ENCODE assay signal across 1 cellular context in the genomic region with DNA sequence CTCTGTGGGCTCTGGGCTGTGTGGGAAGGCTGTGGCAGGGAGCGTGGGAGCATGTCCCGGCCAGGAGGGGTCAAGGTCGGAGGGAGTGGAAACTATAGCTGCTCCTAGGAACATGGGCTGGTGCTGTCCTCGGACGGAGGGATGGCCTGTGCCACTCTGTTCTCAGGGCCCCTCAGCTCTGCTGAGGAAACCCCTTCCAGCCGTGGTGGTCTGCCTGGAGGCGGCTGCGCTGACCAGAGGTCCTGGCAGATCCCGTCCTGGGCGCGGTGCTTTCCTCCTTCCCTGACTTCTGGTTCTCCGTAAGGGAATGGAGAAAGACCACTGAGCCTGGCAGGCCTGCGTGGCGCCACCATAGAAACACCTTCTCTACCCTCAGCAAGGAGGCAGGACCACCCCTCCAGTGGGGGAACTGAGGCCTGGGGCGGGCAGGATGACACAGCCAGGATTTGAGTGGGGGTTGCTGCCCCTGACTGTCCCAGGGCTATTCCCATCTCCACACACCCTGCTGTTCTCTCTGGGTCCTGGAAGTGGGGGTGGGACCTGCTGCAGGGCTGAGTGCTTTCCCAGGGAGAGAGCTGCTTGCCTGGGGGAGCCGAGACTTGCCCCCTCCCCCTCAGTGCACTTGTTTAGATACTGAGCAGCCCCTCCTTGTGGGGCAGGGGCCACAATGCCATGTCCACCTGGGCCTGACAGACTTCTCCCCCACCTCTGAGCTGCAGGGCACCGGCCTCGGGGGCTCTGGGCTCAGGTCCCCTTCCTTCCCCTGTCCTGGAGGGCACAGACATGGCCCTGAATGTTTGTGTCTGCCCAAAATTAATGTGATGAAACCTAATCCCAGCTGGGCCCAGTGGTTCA.
TF ChIP-seq lines count a peak whose summit lies in the region.

No MANE protein-coding gene starts in this region.

TF ChIP-seq in H1, 55 proteins besides CTCF, POLR2A, EP300 and RAD21:
- TF ChIP-seq RXRA (IDR thresholded peaks at IDR 0.05; ENCODE audit: insufficient read depth, low read depth, low read length) = no peak
- TF ChIP-seq HDAC6 (IDR thresholded peaks at IDR 0.05; ENCODE audit: low read depth, low read length) = no peak
- no peak for TF ChIP-seq SIRT6 (IDR thresholded peaks at IDR 0.05; ENCODE audit: low read length)
- no peak for TF ChIP-seq BRCA1 (IDR thresholded peaks at IDR 0.05; ENCODE audit: low read depth, low read length)
- TF ChIP-seq ZNF274 (IDR thresholded peaks at IDR 0.05; ENCODE audit: borderline replicate concordance, extremely low read depth, low read length) = no peak
- no peak for TF ChIP-seq RNF2 (IDR thresholded peaks at IDR 0.05; ENCODE audit: borderline replicate concordance, low read depth, low read length, missing control alignments, poor library complexity, severe bottlenecking)
- TF ChIP-seq EZH2 (IDR thresholded peaks at IDR 0.05; ENCODE audit: low read depth, low read length, severe bottlenecking) = no peak
- TF ChIP-seq JUND (IDR thresholded peaks at IDR 0.05; ENCODE audit: low read length) = no peak
- TF ChIP-seq SIX5 (IDR thresholded peaks at IDR 0.05; ENCODE audit: low read depth, low read length) = no peak
- no peak for TF ChIP-seq KDM5A (IDR thresholded peaks at IDR 0.05; ENCODE audit: low read length)
- no peak for TF ChIP-seq KDM4A (IDR thresholded peaks at IDR 0.05; ENCODE audit: low read depth, low read length, severe bottlenecking)
- no peak for TF ChIP-seq POU5F1 (IDR thresholded peaks at IDR 0.05; ENCODE audit: low read depth, low read length)
- TF ChIP-seq, protein P1, sequence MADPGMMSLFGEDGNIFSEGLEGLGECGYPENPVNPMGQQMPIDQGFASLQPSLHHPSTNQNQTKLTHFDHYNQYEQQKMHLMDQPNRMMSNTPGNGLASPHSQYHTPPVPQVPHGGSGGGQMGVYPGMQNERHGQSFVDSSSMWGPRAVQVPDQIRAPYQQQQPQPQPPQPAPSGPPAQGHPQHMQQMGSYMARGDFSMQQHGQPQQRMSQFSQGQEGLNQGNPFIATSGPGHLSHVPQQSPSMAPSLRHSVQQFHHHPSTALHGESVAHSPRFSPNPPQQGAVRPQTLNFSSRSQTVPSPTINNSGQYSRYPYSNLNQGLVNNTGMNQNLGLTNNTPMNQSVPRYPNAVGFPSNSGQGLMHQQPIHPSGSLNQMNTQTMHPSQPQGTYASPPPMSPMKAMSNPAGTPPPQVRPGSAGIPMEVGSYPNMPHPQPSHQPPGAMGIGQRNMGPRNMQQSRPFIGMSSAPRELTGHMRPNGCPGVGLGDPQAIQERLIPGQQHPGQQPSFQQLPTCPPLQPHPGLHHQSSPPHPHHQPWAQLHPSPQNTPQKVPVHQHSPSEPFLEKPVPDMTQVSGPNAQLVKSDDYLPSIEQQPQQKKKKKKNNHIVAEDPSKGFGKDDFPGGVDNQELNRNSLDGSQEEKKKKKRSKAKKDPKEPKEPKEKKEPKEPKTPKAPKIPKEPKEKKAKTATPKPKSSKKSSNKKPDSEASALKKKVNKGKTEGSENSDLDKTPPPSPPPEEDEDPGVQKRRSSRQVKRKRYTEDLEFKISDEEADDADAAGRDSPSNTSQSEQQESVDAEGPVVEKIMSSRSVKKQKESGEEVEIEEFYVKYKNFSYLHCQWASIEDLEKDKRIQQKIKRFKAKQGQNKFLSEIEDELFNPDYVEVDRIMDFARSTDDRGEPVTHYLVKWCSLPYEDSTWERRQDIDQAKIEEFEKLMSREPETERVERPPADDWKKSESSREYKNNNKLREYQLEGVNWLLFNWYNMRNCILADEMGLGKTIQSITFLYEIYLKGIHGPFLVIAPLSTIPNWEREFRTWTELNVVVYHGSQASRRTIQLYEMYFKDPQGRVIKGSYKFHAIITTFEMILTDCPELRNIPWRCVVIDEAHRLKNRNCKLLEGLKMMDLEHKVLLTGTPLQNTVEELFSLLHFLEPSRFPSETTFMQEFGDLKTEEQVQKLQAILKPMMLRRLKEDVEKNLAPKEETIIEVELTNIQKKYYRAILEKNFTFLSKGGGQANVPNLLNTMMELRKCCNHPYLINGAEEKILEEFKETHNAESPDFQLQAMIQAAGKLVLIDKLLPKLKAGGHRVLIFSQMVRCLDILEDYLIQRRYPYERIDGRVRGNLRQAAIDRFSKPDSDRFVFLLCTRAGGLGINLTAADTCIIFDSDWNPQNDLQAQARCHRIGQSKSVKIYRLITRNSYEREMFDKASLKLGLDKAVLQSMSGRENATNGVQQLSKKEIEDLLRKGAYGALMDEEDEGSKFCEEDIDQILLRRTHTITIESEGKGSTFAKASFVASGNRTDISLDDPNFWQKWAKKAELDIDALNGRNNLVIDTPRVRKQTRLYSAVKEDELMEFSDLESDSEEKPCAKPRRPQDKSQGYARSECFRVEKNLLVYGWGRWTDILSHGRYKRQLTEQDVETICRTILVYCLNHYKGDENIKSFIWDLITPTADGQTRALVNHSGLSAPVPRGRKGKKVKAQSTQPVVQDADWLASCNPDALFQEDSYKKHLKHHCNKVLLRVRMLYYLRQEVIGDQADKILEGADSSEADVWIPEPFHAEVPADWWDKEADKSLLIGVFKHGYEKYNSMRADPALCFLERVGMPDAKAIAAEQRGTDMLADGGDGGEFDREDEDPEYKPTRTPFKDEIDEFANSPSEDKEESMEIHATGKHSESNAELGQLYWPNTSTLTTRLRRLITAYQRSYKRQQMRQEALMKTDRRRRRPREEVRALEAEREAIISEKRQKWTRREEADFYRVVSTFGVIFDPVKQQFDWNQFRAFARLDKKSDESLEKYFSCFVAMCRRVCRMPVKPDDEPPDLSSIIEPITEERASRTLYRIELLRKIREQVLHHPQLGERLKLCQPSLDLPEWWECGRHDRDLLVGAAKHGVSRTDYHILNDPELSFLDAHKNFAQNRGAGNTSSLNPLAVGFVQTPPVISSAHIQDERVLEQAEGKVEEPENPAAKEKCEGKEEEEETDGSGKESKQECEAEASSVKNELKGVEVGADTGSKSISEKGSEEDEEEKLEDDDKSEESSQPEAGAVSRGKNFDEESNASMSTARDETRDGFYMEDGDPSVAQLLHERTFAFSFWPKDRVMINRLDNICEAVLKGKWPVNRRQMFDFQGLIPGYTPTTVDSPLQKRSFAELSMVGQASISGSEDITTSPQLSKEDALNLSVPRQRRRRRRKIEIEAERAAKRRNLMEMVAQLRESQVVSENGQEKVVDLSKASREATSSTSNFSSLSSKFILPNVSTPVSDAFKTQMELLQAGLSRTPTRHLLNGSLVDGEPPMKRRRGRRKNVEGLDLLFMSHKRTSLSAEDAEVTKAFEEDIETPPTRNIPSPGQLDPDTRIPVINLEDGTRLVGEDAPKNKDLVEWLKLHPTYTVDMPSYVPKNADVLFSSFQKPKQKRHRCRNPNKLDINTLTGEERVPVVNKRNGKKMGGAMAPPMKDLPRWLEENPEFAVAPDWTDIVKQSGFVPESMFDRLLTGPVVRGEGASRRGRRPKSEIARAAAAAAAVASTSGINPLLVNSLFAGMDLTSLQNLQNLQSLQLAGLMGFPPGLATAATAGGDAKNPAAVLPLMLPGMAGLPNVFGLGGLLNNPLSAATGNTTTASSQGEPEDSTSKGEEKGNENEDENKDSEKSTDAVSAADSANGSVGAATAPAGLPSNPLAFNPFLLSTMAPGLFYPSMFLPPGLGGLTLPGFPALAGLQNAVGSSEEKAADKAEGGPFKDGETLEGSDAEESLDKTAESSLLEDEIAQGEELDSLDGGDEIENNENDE (IDR thresholded peaks at IDR 0.05; ENCODE audit: insufficient replicate concordance, low read length) = no peak
- no peak for TF ChIP-seq SP2 (IDR thresholded peaks at IDR 0.05; ENCODE audit: low read length)
- TF ChIP-seq RFX5 (IDR thresholded peaks at IDR 0.05; ENCODE audit: borderline replicate concordance, low read depth, low read length) = no peak
- no peak for TF ChIP-seq CTBP2 (IDR thresholded peaks at IDR 0.05; ENCODE audit: borderline replicate concordance, insufficient read depth, insufficient read length, low read length)
- TF ChIP-seq SIN3A (conservative IDR thresholded peaks at IDR 0.05 in 1 of 2, IDR thresholded peaks at IDR 0.05 in 1 of 2; ENCODE audit: low read depth in 1 of 2, low read length in 2 of 2) = no peak
- TF ChIP-seq, protein P2, sequence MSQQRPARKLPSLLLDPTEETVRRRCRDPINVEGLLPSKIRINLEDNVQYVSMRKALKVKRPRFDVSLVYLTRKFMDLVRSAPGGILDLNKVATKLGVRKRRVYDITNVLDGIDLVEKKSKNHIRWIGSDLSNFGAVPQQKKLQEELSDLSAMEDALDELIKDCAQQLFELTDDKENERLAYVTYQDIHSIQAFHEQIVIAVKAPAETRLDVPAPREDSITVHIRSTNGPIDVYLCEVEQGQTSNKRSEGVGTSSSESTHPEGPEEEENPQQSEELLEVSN (IDR thresholded peaks at IDR 0.05) = no peak
- no peak for TF ChIP-seq POLR2AphosphoS5 (IDR thresholded peaks at IDR 0.05; ENCODE audit: low read depth, low read length)
TF ChIP-seq in H1: peak in this region for 0.
